14 cellular contexts compared by ENCODE assay signal in genomic region chr1:23601968-23602876, GRCh38. TPM values are rescaled to one million over a fixed set of nuclear protein-coding genes. Genes with fewer than 3 reads are reported as not detected.
DNase-seq lines count a peak whose midpoint lies in the region; ATAC-seq and TF ChIP-seq lines count a peak whose summit lies in the region.
"Had no signal": no experiment of that assay in that cellular context is flagged by ENCODE, and none has a peak within 500 bp of the region (broad histone marks: within the 10 kb centered on the region; RNA-seq: fewer than 3 reads in every experiment).

No MANE protein-coding gene starts in this region.

- DNase-seq in T-helper 1 cell = no peak
- no peak for DNase-seq in activated T-helper 1 cell treated with anti-CD3 and anti-CD28 coated beads, Interleukin-12 subunit alpha, Interleukin-12 subunit beta, Interleukin-2, Interleukin-4 antibody, amounts not matched to agents 30 ng/mL and 10 ng/mL and 1 ng/mL, durations not matched to agents 14 hours and 24 hours and 36 hours (ENCODE audit: low spot score)
- DNase-seq in nephron progenitor cell = no peak
- DNase-seq in C1 segment of cervical spinal cord (lab: John Stamatoyannopoulos, UW) = no peak
- no peak for DNase-seq in UCSD-AML1 (lab: John Stamatoyannopoulos, UW; ENCODE audit: unreplicated experiment)
- DNase-seq: amniotic stem cell; COR-L47; GDM1; right cardiac atrium; stimulated activated CD4-positive, alpha-beta T cell treated with anti-CD3 and anti-CD28 coated beads, Interleukin-2, amount 100 ng/mL, for 48 hours had no signal

- no peak for ATAC-seq in HG02610 (IDR thresholded peaks at IDR 0.05; ENCODE audit: unreplicated experiment)
- ATAC-seq: HepG2, right cardiac atrium had no signal

- H3K9me3 Mint-ChIP-seq in T-helper 1 cell treated with Interleukin-12 subunit alpha and Interleukin-12 subunit beta and Interleukin-4 antibody, amounts not matched to agents 30 μg/mL and 1 μg/mL, for 36 hours = no peaks in the 10 kb centered on the region
- no peaks in the 10 kb centered on the region for H3K9me3 Mint-ChIP-seq in IgD-negative memory B cell
- H3K9me3 Mint-ChIP-seq in activated T-helper 1 cell treated with anti-CD3 and anti-CD28 coated beads, Interleukin-12 subunit alpha, Interleukin-12 subunit beta, Interleukin-2, Interleukin-4 antibody, amounts not matched to agents 30 ng/mL and 10 ng/mL and 1 ng/mL, durations not matched to agents 14 hours and 24 hours and 36 hours = no peaks in the 10 kb centered on the region
- no peaks in the 10 kb centered on the region for H3K9me3 Mint-ChIP-seq in nephron progenitor cell

- H3K27me3 Mint-ChIP-seq in T-helper 1 cell treated with Interleukin-12 subunit alpha and Interleukin-12 subunit beta and Interleukin-4 antibody, amounts not matched to agents 30 μg/mL and 1 μg/mL, for 36 hours (ENCODE audit: low read depth) = no peaks in the 10 kb centered on the region
- H3K27me3 Mint-ChIP-seq in IgD-negative memory B cell = peaks cover 2% of the 10 kb centered on the region
- H3K27me3 Mint-ChIP-seq in activated T-helper 1 cell treated with anti-CD3 and anti-CD28 coated beads, Interleukin-12 subunit alpha, Interleukin-12 subunit beta, Interleukin-2, Interleukin-4 antibody, amounts not matched to agents 30 ng/mL and 10 ng/mL and 1 ng/mL, durations not matched to agents 14 hours and 24 hours and 36 hours (ENCODE audit: insufficient read depth) = peaks cover 2% of the 10 kb centered on the region
- peaks cover 4% of the 10 kb centered on the region for H3K27me3 Mint-ChIP-seq in nephron progenitor cell (ENCODE audit: low read depth, poor library complexity)

- TF ChIP-seq CTCF in nephron progenitor cell (IDR thresholded peaks at IDR 0.05) = no peak

- intact Hi-C loops in activated T-helper 1 cell treated with anti-CD3 and anti-CD28 coated beads, Interleukin-12 subunit alpha, Interleukin-12 subunit beta, Interleukin-2, Interleukin-4 antibody, amounts not matched to agents 30 ng/mL and 10 ng/mL and 1 ng/mL, durations not matched to agents 14 hours and 24 hours and 36 hours (cut with micrococcal nuclease) = no loop called here

- peak overlapping the region; percentile 73 for H3K27ac Mint-ChIP-seq in T-helper 1 cell treated with Interleukin-12 subunit alpha and Interleukin-12 subunit beta and Interleukin-4 antibody, amounts not matched to agents 30 μg/mL and 1 μg/mL, for 36 hours
- H3K27ac Mint-ChIP-seq in IgD-negative memory B cell = peak overlapping the region; percentile 57 to 92 (median 75)
- peak overlapping the region; percentile 78 for H3K27ac Mint-ChIP-seq in activated T-helper 1 cell treated with anti-CD3 and anti-CD28 coated beads, Interleukin-12 subunit alpha, Interleukin-12 subunit beta, Interleukin-2, Interleukin-4 antibody, amounts not matched to agents 30 ng/mL and 10 ng/mL and 1 ng/mL, durations not matched to agents 14 hours and 24 hours and 36 hours
- H3K27ac Mint-ChIP-seq in nephron progenitor cell = no peak overlapping the region

- no peaks in the 10 kb centered on the region for H3K36me3 Mint-ChIP-seq in T-helper 1 cell treated with Interleukin-12 subunit alpha and Interleukin-12 subunit beta and Interleukin-4 antibody, amounts not matched to agents 30 μg/mL and 1 μg/mL, for 36 hours (ENCODE audit: low read depth)
- H3K36me3 Mint-ChIP-seq in IgD-negative memory B cell (no peaks in the 10 kb centered on the region), nephron progenitor cell (ENCODE audit: low read depth) (no peaks in the 10 kb centered on the region)
- H3K36me3 Mint-ChIP-seq in activated T-helper 1 cell treated with anti-CD3 and anti-CD28 coated beads, Interleukin-12 subunit alpha, Interleukin-12 subunit beta, Interleukin-2, Interleukin-4 antibody, amounts not matched to agents 30 ng/mL and 10 ng/mL and 1 ng/mL, durations not matched to agents 14 hours and 24 hours and 36 hours (ENCODE audit: low read depth) = peaks cover 2% of the 10 kb centered on the region

- H3K4me1 Mint-ChIP-seq in T-helper 1 cell treated with Interleukin-12 subunit alpha and Interleukin-12 subunit beta and Interleukin-4 antibody, amounts not matched to agents 30 μg/mL and 1 μg/mL, for 36 hours (ENCODE audit: low read depth) = peaks cover 43% of the 10 kb centered on the region
- H3K4me1 Mint-ChIP-seq in IgD-negative memory B cell (peaks cover 55 to 60% (median 55%) of the 10 kb centered on the region in 3 donors), nephron progenitor cell (peaks cover 75% of the 10 kb centered on the region)
- H3K4me1 Mint-ChIP-seq in activated T-helper 1 cell treated with anti-CD3 and anti-CD28 coated beads, Interleukin-12 subunit alpha, Interleukin-12 subunit beta, Interleukin-2, Interleukin-4 antibody, amounts not matched to agents 30 ng/mL and 10 ng/mL and 1 ng/mL, durations not matched to agents 14 hours and 24 hours and 36 hours (ENCODE audit: low read depth) = peaks cover 39% of the 10 kb centered on the region

- H3K4me3 Mint-ChIP-seq in T-helper 1 cell treated with Interleukin-12 subunit alpha and Interleukin-12 subunit beta and Interleukin-4 antibody, amounts not matched to agents 30 μg/mL and 1 μg/mL, for 36 hours = peak overlapping the region; percentile 64
- H3K4me3 Mint-ChIP-seq in IgD-negative memory B cell = peak overlapping the region; percentile 33 to 90 (median 68)
- peak overlapping the region; percentile 34 for H3K4me3 Mint-ChIP-seq in activated T-helper 1 cell treated with anti-CD3 and anti-CD28 coated beads, Interleukin-12 subunit alpha, Interleukin-12 subunit beta, Interleukin-2, Interleukin-4 antibody, amounts not matched to agents 30 ng/mL and 10 ng/mL and 1 ng/mL, durations not matched to agents 14 hours and 24 hours and 36 hours
- H3K4me3 Mint-ChIP-seq in nephron progenitor cell = peak overlapping the region; percentile 1

RNA-seq across cellular contexts. Expression of gene ID3, which starts 42.9 kb away (rescaled TPM):
- polyA plus RNA-seq in IgD-negative memory B cell = 74.0 TPM
- 20.8 and 22.9 TPM in 2 replicates for total RNA-seq in activated T-helper 1 cell treated with anti-CD3 and anti-CD28 coated beads, Interleukin-12 subunit alpha, Interleukin-12 subunit beta, Interleukin-2, Interleukin-4 antibody, amounts not matched to agents 30 ng/mL and 10 ng/mL and 1 ng/mL, durations not matched to agents 14 hours and 24 hours and 36 hours

Comparison
In these comparisons a context has a peak if more than half of its experiments do, and no peak if none do; other contexts are left out.
1. H3K4me3 Mint-ChIP-seq: peak in every context shown above with its lines; median percentile 68 in IgD-negative memory B cell; 64 in T-helper 1 cell treated with Interleukin-12 subunit alpha and Interleukin-12 subunit beta and Interleukin-4 antibody, amounts not matched to agents 30 μg/mL and 1 μg/mL, for 36 hours; 34 in activated T-helper 1 cell treated with anti-CD3 and anti-CD28 coated beads, Interleukin-12 subunit alpha, Interleukin-12 subunit beta, Interleukin-2, Interleukin-4 antibody, amounts not matched to agents 30 ng/mL and 10 ng/mL and 1 ng/mL, durations not matched to agents 14 hours and 24 hours and 36 hours; 1 in nephron progenitor cell.